1 cellular context compared by ENCODE assay signal in the genomic region with DNA sequence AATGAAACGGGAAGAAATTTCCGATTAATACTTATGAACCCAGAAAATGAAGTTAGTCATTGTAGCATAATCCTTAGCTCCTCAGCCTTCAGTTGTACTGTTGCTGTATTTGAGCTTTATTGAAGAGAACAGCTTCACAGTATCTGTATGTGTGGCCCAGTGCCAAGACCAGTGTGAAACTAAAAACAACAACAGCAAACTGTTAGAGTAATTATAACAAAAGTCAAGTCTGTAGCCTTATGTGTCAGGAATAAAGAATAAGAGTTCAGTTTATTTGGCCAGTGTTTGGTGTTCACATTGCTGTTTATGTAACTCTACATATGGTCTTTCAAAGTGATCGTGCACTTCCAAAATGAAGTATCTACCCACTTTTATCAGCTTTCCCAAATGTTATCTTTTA.
TF ChIP-seq lines count a peak whose summit lies in the region.

No MANE protein-coding gene starts in this region.

TF ChIP-seq in HCT116, 20 proteins besides CTCF, POLR2A, EP300 and RAD21 (continued from another document):
- TF ChIP-seq, protein P1, sequence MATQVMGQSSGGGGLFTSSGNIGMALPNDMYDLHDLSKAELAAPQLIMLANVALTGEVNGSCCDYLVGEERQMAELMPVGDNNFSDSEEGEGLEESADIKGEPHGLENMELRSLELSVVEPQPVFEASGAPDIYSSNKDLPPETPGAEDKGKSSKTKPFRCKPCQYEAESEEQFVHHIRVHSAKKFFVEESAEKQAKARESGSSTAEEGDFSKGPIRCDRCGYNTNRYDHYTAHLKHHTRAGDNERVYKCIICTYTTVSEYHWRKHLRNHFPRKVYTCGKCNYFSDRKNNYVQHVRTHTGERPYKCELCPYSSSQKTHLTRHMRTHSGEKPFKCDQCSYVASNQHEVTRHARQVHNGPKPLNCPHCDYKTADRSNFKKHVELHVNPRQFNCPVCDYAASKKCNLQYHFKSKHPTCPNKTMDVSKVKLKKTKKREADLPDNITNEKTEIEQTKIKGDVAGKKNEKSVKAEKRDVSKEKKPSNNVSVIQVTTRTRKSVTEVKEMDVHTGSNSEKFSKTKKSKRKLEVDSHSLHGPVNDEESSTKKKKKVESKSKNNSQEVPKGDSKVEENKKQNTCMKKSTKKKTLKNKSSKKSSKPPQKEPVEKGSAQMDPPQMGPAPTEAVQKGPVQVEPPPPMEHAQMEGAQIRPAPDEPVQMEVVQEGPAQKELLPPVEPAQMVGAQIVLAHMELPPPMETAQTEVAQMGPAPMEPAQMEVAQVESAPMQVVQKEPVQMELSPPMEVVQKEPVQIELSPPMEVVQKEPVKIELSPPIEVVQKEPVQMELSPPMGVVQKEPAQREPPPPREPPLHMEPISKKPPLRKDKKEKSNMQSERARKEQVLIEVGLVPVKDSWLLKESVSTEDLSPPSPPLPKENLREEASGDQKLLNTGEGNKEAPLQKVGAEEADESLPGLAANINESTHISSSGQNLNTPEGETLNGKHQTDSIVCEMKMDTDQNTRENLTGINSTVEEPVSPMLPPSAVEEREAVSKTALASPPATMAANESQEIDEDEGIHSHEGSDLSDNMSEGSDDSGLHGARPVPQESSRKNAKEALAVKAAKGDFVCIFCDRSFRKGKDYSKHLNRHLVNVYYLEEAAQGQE (IDR thresholded peaks at IDR 0.05; ENCODE audit: low read depth), result no peak
- no peak for TF ChIP-seq SIN3A (IDR thresholded peaks at IDR 0.05; ENCODE audit: low read depth)
- TF ChIP-seq, protein P2, sequence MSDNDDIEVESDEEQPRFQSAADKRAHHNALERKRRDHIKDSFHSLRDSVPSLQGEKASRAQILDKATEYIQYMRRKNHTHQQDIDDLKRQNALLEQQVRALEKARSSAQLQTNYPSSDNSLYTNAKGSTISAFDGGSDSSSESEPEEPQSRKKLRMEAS (IDR thresholded peaks at IDR 0.05), result no peak
- no peak for TF ChIP-seq ZFX (IDR thresholded peaks at IDR 0.05)
TF ChIP-seq in HCT116: peak in this region for 0.
